2 cellular contexts compared by ENCODE assay signal in the genomic region with DNA sequence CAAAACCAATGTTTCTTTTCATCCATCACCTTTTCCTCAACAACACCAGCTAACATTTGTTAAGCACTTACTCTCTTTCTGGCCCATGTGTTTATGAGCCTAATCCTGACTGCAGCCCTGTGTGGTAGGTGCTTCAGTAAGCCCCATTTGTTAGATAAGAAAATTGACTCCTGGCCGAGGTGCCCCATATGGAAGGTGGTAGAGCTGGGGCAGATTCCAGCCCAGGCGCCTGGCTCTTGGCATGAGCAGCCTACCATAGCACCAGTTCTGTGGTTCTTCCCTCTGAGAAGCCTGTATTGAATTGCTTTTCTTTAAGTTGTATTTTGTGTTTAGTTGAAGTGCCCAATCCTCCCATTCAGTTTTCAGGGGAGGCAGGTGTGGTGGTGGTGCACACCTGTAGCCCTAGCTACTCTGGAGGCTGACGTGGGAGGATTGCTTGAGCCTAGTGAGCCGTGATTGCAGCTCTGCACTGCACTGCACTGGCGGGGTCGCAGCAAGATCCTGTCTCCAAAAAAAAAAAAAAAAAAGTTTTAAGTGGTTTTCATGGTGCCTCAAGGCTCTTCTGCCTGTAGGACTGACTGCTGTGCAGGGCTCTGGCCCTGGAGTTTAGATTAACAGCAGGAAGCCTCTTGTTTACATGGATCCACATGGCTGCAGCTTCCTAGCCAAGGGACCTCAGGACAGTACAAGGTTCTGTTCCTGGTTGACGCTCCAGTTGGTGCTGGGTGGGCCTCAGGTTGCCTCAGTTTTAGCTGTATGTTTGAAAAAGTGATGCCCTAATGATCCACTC.
TF ChIP-seq lines count a peak whose summit lies in the region.

No MANE protein-coding gene starts in this region.

TF ChIP-seq in H1, 55 proteins besides CTCF, POLR2A, EP300 and RAD21:
- no peak for TF ChIP-seq TCF12 (IDR thresholded peaks at IDR 0.05; ENCODE audit: low read depth, low read length)
- no peak for TF ChIP-seq CHD2 (IDR thresholded peaks at IDR 0.05; ENCODE audit: low read length)

TF ChIP-seq in SK-N-SH, 30 proteins besides CTCF, POLR2A, EP300 and RAD21:
- TF ChIP-seq TCF12 (IDR thresholded peaks at IDR 0.05) (no peak), ELF1 (IDR thresholded peaks at IDR 0.05) (no peak), YY1 (IDR thresholded peaks at IDR 0.05; ENCODE audit: low read depth) (no peak), CHD2 (IDR thresholded peaks at IDR 0.05; ENCODE audit: low read length, partially characterized antibody) (no peak), JUND (IDR thresholded peaks at IDR 0.05) (no peak), FOSL2 (IDR thresholded peaks at IDR 0.05; ENCODE audit: borderline replicate concordance, low read depth) (no peak)
- TF ChIP-seq, protein P1, sequence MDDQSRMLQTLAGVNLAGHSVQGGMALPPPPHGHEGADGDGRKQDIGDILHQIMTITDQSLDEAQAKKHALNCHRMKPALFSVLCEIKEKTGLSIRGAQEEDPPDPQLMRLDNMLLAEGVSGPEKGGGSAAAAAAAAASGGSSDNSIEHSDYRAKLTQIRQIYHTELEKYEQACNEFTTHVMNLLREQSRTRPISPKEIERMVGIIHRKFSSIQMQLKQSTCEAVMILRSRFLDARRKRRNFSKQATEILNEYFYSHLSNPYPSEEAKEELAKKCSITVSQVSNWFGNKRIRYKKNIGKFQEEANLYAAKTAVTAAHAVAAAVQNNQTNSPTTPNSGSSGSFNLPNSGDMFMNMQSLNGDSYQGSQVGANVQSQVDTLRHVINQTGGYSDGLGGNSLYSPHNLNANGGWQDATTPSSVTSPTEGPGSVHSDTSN (IDR thresholded peaks at IDR 0.05) = no peak
- TF ChIP-seq, protein P2, sequence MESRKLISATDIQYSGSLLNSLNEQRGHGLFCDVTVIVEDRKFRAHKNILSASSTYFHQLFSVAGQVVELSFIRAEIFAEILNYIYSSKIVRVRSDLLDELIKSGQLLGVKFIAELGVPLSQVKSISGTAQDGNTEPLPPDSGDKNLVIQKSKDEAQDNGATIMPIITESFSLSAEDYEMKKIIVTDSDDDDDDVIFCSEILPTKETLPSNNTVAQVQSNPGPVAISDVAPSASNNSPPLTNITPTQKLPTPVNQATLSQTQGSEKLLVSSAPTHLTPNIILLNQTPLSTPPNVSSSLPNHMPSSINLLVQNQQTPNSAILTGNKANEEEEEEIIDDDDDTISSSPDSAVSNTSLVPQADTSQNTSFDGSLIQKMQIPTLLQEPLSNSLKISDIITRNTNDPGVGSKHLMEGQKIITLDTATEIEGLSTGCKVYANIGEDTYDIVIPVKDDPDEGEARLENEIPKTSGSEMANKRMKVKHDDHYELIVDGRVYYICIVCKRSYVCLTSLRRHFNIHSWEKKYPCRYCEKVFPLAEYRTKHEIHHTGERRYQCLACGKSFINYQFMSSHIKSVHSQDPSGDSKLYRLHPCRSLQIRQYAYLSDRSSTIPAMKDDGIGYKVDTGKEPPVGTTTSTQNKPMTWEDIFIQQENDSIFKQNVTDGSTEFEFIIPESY (IDR thresholded peaks at IDR 0.05; ENCODE audit: borderline replicate concordance, low read depth) = no peak
